In the genomic region with DNA sequence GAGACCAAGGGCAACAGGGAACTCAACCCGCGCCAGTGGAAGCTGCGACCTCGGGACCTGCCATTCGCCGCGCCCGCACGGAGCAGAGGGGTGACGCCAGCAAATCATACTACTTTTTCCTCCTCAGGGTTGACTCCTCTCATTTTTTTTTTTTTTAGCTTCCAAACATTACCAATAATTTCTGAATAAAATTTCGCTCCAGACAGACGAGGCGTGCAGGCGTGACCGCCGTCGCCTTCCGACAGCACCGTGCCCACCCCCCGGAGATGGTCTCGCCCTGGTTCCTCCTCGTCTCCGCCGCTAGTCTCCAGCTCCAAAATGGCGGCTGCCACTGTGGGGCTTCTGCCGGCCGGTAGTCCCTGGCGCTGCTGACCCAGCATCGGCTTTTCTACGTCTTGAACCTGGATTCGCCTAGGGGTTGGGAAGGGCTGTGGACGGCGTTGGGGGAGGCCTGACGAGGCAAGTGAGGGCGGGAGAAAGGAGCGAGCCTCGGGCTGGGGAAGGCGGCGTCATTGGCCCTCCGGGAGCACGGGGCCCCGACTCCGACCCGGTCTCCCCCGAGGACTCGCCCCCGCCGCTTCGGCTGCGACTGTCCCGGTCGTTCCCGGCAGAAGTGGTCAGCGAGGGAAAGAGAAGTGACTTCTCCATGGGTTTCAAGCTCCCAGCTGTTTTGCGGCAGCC, we compare ENCODE assay signal across 8 cellular contexts. TPM values are rescaled to one million over a fixed set of nuclear protein-coding genes. Genes with fewer than 3 reads are reported as not detected.
DNase-seq lines count a peak whose midpoint lies in the region; ATAC-seq and TF ChIP-seq lines count a peak whose summit lies in the region.

A gene (plus strand): TSS at position 300 of the 681 bp plus-strand sequence. CDS start 9,016 bp downstream, outside the sequence.
A gene (minus strand): TSS at position 37 of the 681 bp plus-strand sequence. CDS start 4,069 bp downstream, outside the sequence.

- no peaks in the 10 kb centered on the region for H3K9me3 Mint-ChIP-seq in activated naive CD8-positive, alpha-beta T cell treated with anti-CD3 and anti-CD28 coated beads, Interleukin-2, amount 50 U/mL, for 24 hours
- no peaks in the 10 kb centered on the region for H3K9me3 Mint-ChIP-seq in type B pancreatic cell

- H3K4me1 Mint-ChIP-seq in activated naive CD8-positive, alpha-beta T cell treated with anti-CD3 and anti-CD28 coated beads, Interleukin-2, amount 50 U/mL, for 24 hours, result peaks cover 43% of the 10 kb centered on the region
- peaks cover 25% of the 10 kb centered on the region for H3K4me1 Mint-ChIP-seq in type B pancreatic cell (ENCODE audit: unreplicated experiment)

- peak within 1 kb of the TSS; percentile 98 for H3K27ac Mint-ChIP-seq in activated naive CD8-positive, alpha-beta T cell treated with anti-CD3 and anti-CD28 coated beads, Interleukin-2, amount 50 U/mL, for 24 hours
- H3K27ac Mint-ChIP-seq in type B pancreatic cell, result peak within 1 kb of the TSS; percentile 100

- peak within 1 kb of the TSS; percentile 93 for H3K4me3 ChIP-seq in NB4 (ENCODE audit: low read depth, low read length)

- peak; percentile 97 for TF ChIP-seq POLR2A in GM10847 (IDR thresholded peaks at IDR 0.05; ENCODE audit: extremely low read depth, insufficient read length)
- peak; percentile 80 for TF ChIP-seq POLR2A in NB4 (IDR thresholded peaks at IDR 0.05; ENCODE audit: extremely low read depth, insufficient read length)

- intact Hi-C loops in Right ventricle myocardium superior (cut with DNase I), result no loop called here

- H3K4me3 Mint-ChIP-seq in activated naive CD8-positive, alpha-beta T cell treated with anti-CD3 and anti-CD28 coated beads, Interleukin-2, amount 50 U/mL, for 24 hours, result peak within 1 kb of the TSS; percentile 93
- H3K4me3 Mint-ChIP-seq in type B pancreatic cell, result peak within 1 kb of the TSS; percentile 100

- TF ChIP-seq CTCF in NB4 (IDR thresholded peaks at IDR 0.05; ENCODE audit: low read depth, low read length), result no peak
- TF ChIP-seq CTCF in type B pancreatic cell (conservative IDR thresholded peaks at IDR 0.05), result peak; percentile 33

- DNase-seq in NB4 (ENCODE audit: low read depth) (peak; percentile 84), SW480 (ENCODE audit: low spot score) (peak; percentile 85), Right ventricle myocardium superior (peak; percentile 91), pons (ENCODE audit: low spot score) (peak; percentile 75), type B pancreatic cell (ENCODE audit: extremely low spot score, unreplicated experiment) (peak; percentile 83)
- DNase-seq in activated naive CD8-positive, alpha-beta T cell treated with anti-CD3 and anti-CD28 coated beads, Interleukin-2, amount 50 U/mL, for 24 hours, result peak; percentile 91

- peaks cover 29% of the 10 kb centered on the region for H3K36me3 Mint-ChIP-seq in activated naive CD8-positive, alpha-beta T cell treated with anti-CD3 and anti-CD28 coated beads, Interleukin-2, amount 50 U/mL, for 24 hours (ENCODE audit: low read depth)
- H3K36me3 Mint-ChIP-seq in type B pancreatic cell, result peaks cover 10% of the 10 kb centered on the region

- H3K27me3 Mint-ChIP-seq in activated naive CD8-positive, alpha-beta T cell treated with anti-CD3 and anti-CD28 coated beads, Interleukin-2, amount 50 U/mL, for 24 hours, result no peaks in the 10 kb centered on the region
- H3K27me3 Mint-ChIP-seq in type B pancreatic cell, result no peaks in the 10 kb centered on the region

- ATAC-seq in HG02571 (IDR thresholded peaks at IDR 0.05; ENCODE audit: unreplicated experiment), result peak; percentile 77
- ATAC-seq in activated naive CD8-positive, alpha-beta T cell treated with anti-CD3 and anti-CD28 coated beads, Interleukin-2, amount 50 U/mL, for 24 hours, result peak; percentile 89
- ATAC-seq in Right ventricle myocardium superior (ENCODE audit: poor library complexity), result peak; percentile 95

RNA-seq across cellular contexts. Expression of the first gene that starts in this region (rescaled TPM):
- 35.3 TPM for total RNA-seq in Right ventricle myocardium superior
- total RNA-seq in type B pancreatic cell (ENCODE audit: low replicate concordance), result 67.8 and 81.2 TPM in 2 replicates

RNA-seq across cellular contexts. Expression of the second gene that starts in this region (rescaled TPM):
- total RNA-seq in Right ventricle myocardium superior, result 660 TPM
- 129 and 146 TPM in 2 replicates for total RNA-seq in type B pancreatic cell (ENCODE audit: low replicate concordance)

Comparison
In these comparisons a context has a peak if more than half of its experiments do, and no peak if none do; other contexts are left out.
1. Peak in every context shown above with its lines: DNase-seq, ATAC-seq and H3K4me3 ChIP-seq.